23 cellular contexts compared by ENCODE assay signal in the genomic region with DNA sequence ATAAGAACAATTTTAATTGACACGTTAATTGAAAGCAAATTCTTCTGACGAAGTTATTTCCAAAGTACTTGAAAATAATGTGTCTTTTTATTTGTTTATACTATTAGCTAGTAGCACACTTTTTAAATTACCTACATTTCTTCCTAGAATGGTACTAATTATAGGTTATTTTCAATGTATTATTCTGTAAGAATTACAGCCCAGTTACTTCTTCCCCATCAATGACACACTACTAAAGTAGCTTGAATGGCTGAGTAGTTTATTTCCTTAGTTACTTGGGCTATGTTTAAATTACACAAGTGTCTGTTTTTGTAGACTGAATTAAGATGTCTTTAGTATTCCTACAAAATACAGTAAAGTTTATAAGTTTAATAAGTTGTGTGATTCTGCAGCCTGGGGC.
"Had no signal": no experiment of that assay in that cellular context is flagged by ENCODE, and none has a peak within 500 bp of the region (broad histone marks: within the 10 kb centered on the region; RNA-seq: fewer than 3 reads in every experiment).

No MANE protein-coding gene starts in this region.

- H3K27ac Mint-ChIP-seq: activated B cell treated with CpG ODN at 0.5 μM for 24 hours; activated naive CD8-positive, alpha-beta T cell treated with anti-CD3 and anti-CD28 coated beads for 36 hours had no signal

- H3K9me3 Mint-ChIP-seq: activated B cell treated with CpG ODN at 0.5 μM for 24 hours; activated naive CD8-positive, alpha-beta T cell treated with anti-CD3 and anti-CD28 coated beads for 36 hours; activated T-cell treated with anti-CD3 and anti-CD28 coated beads, Interleukin-2, amount 50 U/mL, for 4 hours; naive B cell; neural crest cell had no signal

- ATAC-seq: activated T-cell treated with anti-CD3 and anti-CD28 coated beads, Interleukin-2, amount 50 U/mL, for 4 hours; foreskin keratinocyte; left lobe of liver; stimulated activated naive CD8-positive, alpha-beta T cell treated with anti-CD3 and anti-CD28 coated beads, Interleukin-15, Interleukin-2, amounts not matched to agents 100 U/mL and 50 U/mL, for 24 hours had no signal

- H3K9me3 ChIP-seq: lower lobe of right lung, prostate gland, transverse colon, uterus had no signal

- H3K4me1 Mint-ChIP-seq: activated B cell treated with CpG ODN at 0.5 μM for 24 hours; activated naive CD8-positive, alpha-beta T cell treated with anti-CD3 and anti-CD28 coated beads for 36 hours had no signal

- H3K27me3 ChIP-seq: foreskin keratinocyte, transverse colon, uterus had no signal

- H3K4me1 ChIP-seq: prostate gland had no signal

- H3K4me3 ChIP-seq: lower lobe of right lung, prostate gland, transverse colon, uterus had no signal

- H3K36me3 Mint-ChIP-seq: activated naive CD8-positive, alpha-beta T cell treated with anti-CD3 and anti-CD28 coated beads for 36 hours; naive B cell had no signal

- H3K27ac ChIP-seq: epithelial cell of prostate, foreskin keratinocyte, lower lobe of right lung, prostate gland had no signal

- H3K36me3 ChIP-seq: lower lobe of right lung, prostate gland, transverse colon, uterus had no signal

- DNase-seq: activated B cell treated with CpG ODN at 0.5 μM for 24 hours; activated CD4-positive, alpha-beta T cell treated with anti-CD3 and anti-CD28 coated beads for 4 hours; activated CD4-positive, alpha-beta T cell treated with anti-CD3 and anti-CD28 coated beads, Interleukin-2, amount 50 U/mL, for 48 hours; activated CD8-positive, alpha-beta memory T cell treated with anti-CD3 and anti-CD28 coated beads, Interleukin-2, amount 50 U/mL, for 48 hours; activated naive CD4-positive, alpha-beta T cell treated with Interleukin-2 at 50 U/mL for 16 hours; activated naive CD8-positive, alpha-beta T cell treated with anti-CD3 and anti-CD28 coated beads for 36 hours; activated T-cell treated with anti-CD3 and anti-CD28 coated beads, Interleukin-2, amount 50 U/mL, for 4 hours; amniotic stem cell; cortex of kidney; foreskin keratinocyte; lower lobe of right lung; mesendoderm; naive B cell; stimulated activated CD4-positive, alpha-beta T cell treated with anti-CD3 and anti-CD28 coated beads, Interleukin-4, amount 100 ng/mL, for 24 hours; stimulated activated naive CD8-positive, alpha-beta T cell treated with anti-CD3 and anti-CD28 coated beads, Interleukin-15, Interleukin-2, amounts not matched to agents 100 U/mL and 50 U/mL, for 24 hours; T-helper 1 cell; T-helper 9 cell; transverse colon; uterus had no signal

- H3K4me3 Mint-ChIP-seq: activated B cell treated with CpG ODN at 0.5 μM for 24 hours; activated naive CD8-positive, alpha-beta T cell treated with anti-CD3 and anti-CD28 coated beads for 36 hours; activated T-cell treated with anti-CD3 and anti-CD28 coated beads, Interleukin-2, amount 50 U/mL, for 4 hours; naive B cell; neural crest cell had no signal
